8 cellular contexts compared by ENCODE assay signal in the genomic region with DNA sequence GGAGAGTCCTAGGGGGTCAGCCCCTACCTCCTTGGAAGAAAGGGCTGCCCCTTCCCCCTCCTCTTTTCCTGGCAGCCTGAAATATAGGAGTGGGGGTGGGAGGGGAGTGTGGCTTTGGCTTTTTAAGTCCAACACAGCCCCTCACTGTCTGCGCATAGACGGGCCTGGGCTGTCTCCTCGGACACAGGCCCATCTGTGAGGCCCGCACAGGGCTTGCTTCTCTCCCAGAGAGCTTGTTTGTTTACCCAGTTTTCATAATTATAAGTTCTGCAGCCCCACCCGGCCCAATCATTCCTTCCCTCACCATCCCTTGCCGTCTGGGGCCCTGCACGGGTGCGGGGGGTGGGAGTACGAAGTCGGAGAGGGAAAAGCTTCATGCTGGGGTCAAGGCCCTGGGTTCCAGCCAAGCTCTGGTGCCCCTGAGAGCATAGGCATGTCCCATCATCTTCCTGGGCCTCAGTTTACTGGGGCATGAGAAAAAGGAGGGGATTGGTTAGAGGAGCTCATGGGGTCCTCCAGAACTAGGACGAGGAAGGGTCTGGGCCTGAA. TPM values are rescaled to one million over a fixed set of nuclear protein-coding genes. Genes with fewer than 3 reads are reported as not detected.
DNase-seq lines count a peak whose midpoint lies in the region; TF ChIP-seq lines count a peak whose summit lies in the region.
"Had no signal": no experiment of that assay in that cellular context is flagged by ENCODE, and none has a peak within 500 bp of the region (broad histone marks: within the 10 kb centered on the region; RNA-seq: fewer than 3 reads in every experiment).

No MANE protein-coding gene starts in this region.

- H3K27ac ChIP-seq in HUES48 (ENCODE audit: low read depth, low read length) (peak overlapping the region; percentile 16), left ventricle myocardium inferior (replicated peaks) (peak overlapping the region; percentile 84), spleen (peak overlapping the region in 7 of 8 donors; percentile 63 to 80 (median 74))

- H3K36me3 Mint-ChIP-seq in activated CD4-positive, alpha-beta memory T cell treated with anti-CD3 and anti-CD28 coated beads, Interleukin-2, amount 10 ng/mL, durations not matched to agents 7 days and 5 days (ENCODE audit: low read depth), result peaks cover 70% of the 10 kb centered on the region

- no peaks in the 10 kb centered on the region for H3K9me3 ChIP-seq in HUES48 (ENCODE audit: control insufficient read depth, insufficient read depth, low read length)
- no peaks in the 10 kb centered on the region for H3K9me3 ChIP-seq in left ventricle myocardium inferior (replicated peaks)
- no peaks in the 10 kb centered on the region for H3K9me3 ChIP-seq in spleen
- no peaks in the 10 kb centered on the region for H3K9me3 ChIP-seq in HAP-1

- H3K27ac Mint-ChIP-seq in activated CD4-positive, alpha-beta memory T cell treated with anti-CD3 and anti-CD28 coated beads, Interleukin-2, amount 10 ng/mL, durations not matched to agents 7 days and 5 days, result peak overlapping the region; percentile 81

- H3K4me1 Mint-ChIP-seq in activated CD4-positive, alpha-beta memory T cell treated with anti-CD3 and anti-CD28 coated beads, Interleukin-2, amount 10 ng/mL, durations not matched to agents 7 days and 5 days, result peaks cover 98% of the 10 kb centered on the region

- peak overlapping the region; percentile 67 for H3K4me3 Mint-ChIP-seq in activated CD4-positive, alpha-beta memory T cell treated with anti-CD3 and anti-CD28 coated beads, Interleukin-2, amount 10 ng/mL, durations not matched to agents 7 days and 5 days

- TF ChIP-seq CTCF in left ventricle myocardium inferior (IDR thresholded peaks at IDR 0.05; ENCODE audit: borderline replicate concordance) (no peak), spleen (IDR thresholded peaks at IDR 0.05 in 8 of 11, conservative IDR thresholded peaks at IDR 0.05 in 3 of 11) (no peak)

- H3K4me3 ChIP-seq in HUES48 (ENCODE audit: low read depth, low read length), result no peak overlapping the region
- peak overlapping the region; percentile 9 for H3K4me3 ChIP-seq in left ventricle myocardium inferior
- H3K4me3 ChIP-seq in spleen, result no peak overlapping the region
- H3K4me3 ChIP-seq in HAP-1, result no peak overlapping the region

- no peak for DNase-seq in activated CD4-positive, alpha-beta memory T cell treated with anti-CD3 and anti-CD28 coated beads, Interleukin-2, amount 10 ng/mL, durations not matched to agents 7 days and 5 days
- DNase-seq in left ventricle myocardium inferior (no peak), spleen (no peak), AG08395 (ENCODE audit: low spot score) (no peak), NOMO-1 treated with DMSO at 0.1 percent for 48 hours (lab: John Stamatoyannopoulos, UW; ENCODE audit: unreplicated experiment) (no peak), HAP-1 (ENCODE audit: low spot score in 2 of 2) (no peak)
- DNase-seq: OCI-M1 had no signal

- H3K9ac ChIP-seq in HUES48 (ENCODE audit: low read depth, low read length), result no peak overlapping the region

- H3K36me3 ChIP-seq in HUES48 (ENCODE audit: control insufficient read depth, insufficient read depth, low read length) (peaks cover 5% of the 10 kb centered on the region; the same call in 1 of the 2 replicates), left ventricle myocardium inferior (no peaks in the 10 kb centered on the region), spleen (peaks cover 0 to 8% (median 0%) of the 10 kb centered on the region in 6 donors), HAP-1 (replicated peaks) (peaks cover 3% of the 10 kb centered on the region; the same call in 1 of the 2 replicates)

- CTCF ChIA-PET in activated CD4-positive, alpha-beta memory T cell treated with anti-CD3 and anti-CD28 coated beads, Interleukin-2, amount 10 ng/mL, durations not matched to agents 7 days and 5 days (lab: Charles Lee), result interaction anchor here (0.8 to 4.4 kb wide), 6 partner anchors 12 to 177 kb away, joined by 3 to 21 read pairs (median 5); partner anchors contain the start of gene TOR2A

- TF ChIP-seq POLR2A in spleen (IDR thresholded peaks at IDR 0.05), result no peak

- intact Hi-C loops in left ventricle myocardium inferior (cut with micrococcal nuclease), result no loop called here
- intact Hi-C loops in spleen (cut with DNase I; ENCODE audit: low total_unique reads), result no loop called here

- no peaks in the 10 kb centered on the region for H3K27me3 ChIP-seq in HUES48 (ENCODE audit: control insufficient read depth, insufficient read depth, low read length)
- no peaks in the 10 kb centered on the region for H3K27me3 ChIP-seq in left ventricle myocardium inferior (ENCODE audit: low read depth)
- H3K27me3 ChIP-seq in spleen (replicated peaks in 1 of 7), result no peaks in the 10 kb centered on the region
- no peaks in the 10 kb centered on the region for H3K27me3 ChIP-seq in HAP-1 (ENCODE audit: low read depth)

- WGBS in spleen, 5 donors, result 63 to 78% (median 69%) methylated on average over 11 of the region's 11 CpGs

- in situ Hi-C loops in HAP-1 (cut with MboI; ENCODE audit: low sequenced_read_pairs), result no loop called here

- H3K4me1 ChIP-seq in HUES48 (ENCODE audit: control insufficient read depth, insufficient read depth, low read length) (peaks cover 18% of the 10 kb centered on the region), left ventricle myocardium inferior (peaks cover 95% of the 10 kb centered on the region), spleen (peaks cover 34 to 91% (median 66%) of the 10 kb centered on the region in 6 donors), HAP-1 (peaks cover 13% of the 10 kb centered on the region)

- POLR2A ChIA-PET in activated CD4-positive, alpha-beta memory T cell treated with anti-CD3 and anti-CD28 coated beads, Interleukin-2, amount 10 ng/mL, durations not matched to agents 7 days and 5 days (lab: Charles Lee), result interaction anchor here (0.6 to 6.9 kb wide), 9 partner anchors 9 to 184 kb away, joined by 3 to 65 read pairs (median 4); partner anchors contain the start of genes LRSAM1 and RPL12

- H3K27me3 Mint-ChIP-seq in activated CD4-positive, alpha-beta memory T cell treated with anti-CD3 and anti-CD28 coated beads, Interleukin-2, amount 10 ng/mL, durations not matched to agents 7 days and 5 days, result no peaks in the 10 kb centered on the region

- H3K9me3 Mint-ChIP-seq in activated CD4-positive, alpha-beta memory T cell treated with anti-CD3 and anti-CD28 coated beads, Interleukin-2, amount 10 ng/mL, durations not matched to agents 7 days and 5 days, result no peaks in the 10 kb centered on the region

RNA-seq across cellular contexts. Expression of gene STXBP1, which starts 54.0 kb away (rescaled TPM):
- 10 to 100 TPM; 23.2 to 23.4 TPM for total RNA-seq in activated CD4-positive, alpha-beta memory T cell treated with anti-CD3 and anti-CD28 coated beads, Interleukin-2, amount 10 ng/mL, durations not matched to agents 7 days and 5 days
- total RNA-seq in left ventricle myocardium inferior (36.9 TPM), spleen (10 to 100 TPM; 26.0 to 75.7 (median 38.5) TPM)
- 1 to 10 TPM; 4.3 to 7.6 (median 6.0) TPM for polyA plus RNA-seq in spleen

Comparison
In these comparisons a context has a peak if more than half of its experiments do, and no peak if none do; other contexts are left out.
1. H3K27ac ChIP-seq: peak in every context shown above with its lines; median percentile 84 in left ventricle myocardium inferior; 74 in spleen; 16 in HUES48.